ENCODE assay signal across 9 cellular contexts in the genomic region with DNA sequence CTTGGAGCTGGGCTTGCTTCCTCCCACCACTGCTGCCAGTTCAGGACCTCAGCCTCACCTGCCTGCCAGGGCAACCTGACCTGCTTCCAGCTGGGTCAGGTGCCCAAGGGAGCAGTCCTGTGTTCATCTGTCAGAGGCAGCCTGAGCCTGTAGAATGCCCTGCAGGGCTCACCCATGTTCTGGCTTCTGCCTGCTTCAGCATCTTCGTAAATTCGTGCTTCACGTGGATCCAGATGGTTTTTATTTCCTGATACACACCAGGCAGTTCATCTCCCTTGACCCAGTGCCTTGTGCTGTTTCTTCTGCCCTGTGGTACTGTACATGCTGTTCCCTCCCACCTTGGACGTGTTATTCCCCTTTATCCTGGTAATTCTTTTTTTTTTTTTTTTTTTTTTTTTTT. TPM values are rescaled to one million over a fixed set of nuclear protein-coding genes. Genes with fewer than 3 reads are reported as not detected.
A peak's percentile ranks its signal among the peaks of the same experiment; 100 is the strongest.
DNase-seq lines count a peak whose midpoint lies in the region; ATAC-seq and TF ChIP-seq lines count a peak whose summit lies in the region.
"Had no signal": no experiment of that assay in that cellular context is flagged by ENCODE, and none has a peak within 500 bp of the region (broad histone marks: within the 10 kb centered on the region; RNA-seq: fewer than 3 reads in every experiment).

No MANE protein-coding gene starts in this region.

- H4K20me1 ChIP-seq in osteoblast (ENCODE audit: insufficient read depth, low read length) = peaks cover 35% of the 10 kb centered on the region

- H3K79me2 ChIP-seq in ACC112 (ENCODE audit: control insufficient read depth, insufficient read depth, low read length, unreplicated experiment) (peaks cover 70% of the 10 kb centered on the region), osteoblast (ENCODE audit: insufficient read depth, low read length) (peaks cover 84% of the 10 kb centered on the region)

- H3K9me3 Mint-ChIP-seq in activated CD4-positive, alpha-beta T cell treated with anti-CD3 and anti-CD28 coated beads, Interleukin-2, amount 10 ng/mL, durations not matched to agents 24 days and 14 days = no peaks in the 10 kb centered on the region

- H3K4me3 Mint-ChIP-seq in activated CD4-positive, alpha-beta T cell treated with anti-CD3 and anti-CD28 coated beads, Interleukin-2, amount 10 ng/mL, durations not matched to agents 24 days and 14 days = no peak overlapping the region

- no peak for ATAC-seq in GM21723 (IDR thresholded peaks at IDR 0.05; ENCODE audit: unreplicated experiment)

- peak overlapping the region; percentile 8 for H3K4me2 ChIP-seq in osteoblast (ENCODE audit: insufficient read depth, low read length)

- no peak overlapping the region for H3K27ac Mint-ChIP-seq in activated CD4-positive, alpha-beta T cell treated with anti-CD3 and anti-CD28 coated beads, Interleukin-2, amount 10 ng/mL, durations not matched to agents 24 days and 14 days

- DNase-seq in NCI-H69 (lab: John Stamatoyannopoulos, UW) (peak; percentile 35), esophagus muscularis mucosa (ENCODE audit: extremely low spot score) (no peak), osteoblast (ENCODE audit: insufficient read length, low spot score, missing footprints) (no peak), NCI-H1694 treated with DMSO at 0.1 percent for 48 hours (lab: John Stamatoyannopoulos, UW) (no peak)
- DNase-seq in activated CD4-positive, alpha-beta T cell treated with anti-CD3 and anti-CD28 coated beads, Interleukin-2, amount 10 ng/mL, durations not matched to agents 24 days and 14 days = no peak
- no peak for DNase-seq in activated naive CD4-positive, alpha-beta T cell treated with anti-CD3 and anti-CD28 coated beads, Interleukin-2, amount 50 U/mL, for 16 hours

- peaks cover 26% of the 10 kb centered on the region for H3K4me1 Mint-ChIP-seq in activated CD4-positive, alpha-beta T cell treated with anti-CD3 and anti-CD28 coated beads, Interleukin-2, amount 10 ng/mL, durations not matched to agents 24 days and 14 days

- H3K27me3 ChIP-seq in ACC112 (ENCODE audit: insufficient read depth, low read length) = no peaks in the 10 kb centered on the region
- H3K27me3 ChIP-seq in esophagus muscularis mucosa = no peaks in the 10 kb centered on the region
- H3K27me3 ChIP-seq in osteoblast (ENCODE audit: insufficient read depth, low read length) = no peaks in the 10 kb centered on the region

- intact Hi-C loops in esophagus muscularis mucosa (cut with DNase I) = no loop called here
- intact Hi-C loops in activated CD4-positive, alpha-beta T cell treated with anti-CD3 and anti-CD28 coated beads, Interleukin-2, amount 10 ng/mL, durations not matched to agents 24 days and 14 days (cut with micrococcal nuclease) = no loop called here

- TF ChIP-seq CTCF in esophagus muscularis mucosa (IDR thresholded peaks at IDR 0.05) (no peak), osteoblast (IDR thresholded peaks at IDR 0.05; ENCODE audit: extremely low read depth, low read depth, low read length) (no peak)

- H3K27ac ChIP-seq in ACC112 (ENCODE audit: low read depth, low read length) (peak overlapping the region; percentile 93), esophagus muscularis mucosa (replicated peaks in 1 of 4) (peak overlapping the region; percentile 16 to 71 (median 64)), osteoblast (ENCODE audit: low read depth, low read length) (peak overlapping the region; percentile 6)

- no peak overlapping the region for H3K4me3 ChIP-seq in ACC112 (ENCODE audit: low read depth, low read length)
- H3K4me3 ChIP-seq in esophagus muscularis mucosa = no peak overlapping the region
- no peak overlapping the region for H3K4me3 ChIP-seq in osteoblast (ENCODE audit: insufficient read depth, low read length)
- H3K4me3 ChIP-seq: HAP-1 had no signal

- H3K4me1 ChIP-seq in ACC112 (ENCODE audit: control insufficient read depth, insufficient read depth, low read length, unreplicated experiment) = peaks cover 27% of the 10 kb centered on the region
- peaks cover 70 to 81% (median 72%) of the 10 kb centered on the region in 4 donors for H3K4me1 ChIP-seq in esophagus muscularis mucosa
- H3K4me1 ChIP-seq in osteoblast (ENCODE audit: insufficient read depth, low read length) = peaks cover 21% of the 10 kb centered on the region
- H3K4me1 ChIP-seq: HAP-1 had no signal

- 56% methylated on average over 4 of the region's 4 CpGs for WGBS in esophagus muscularis mucosa

- H3K36me3 ChIP-seq in ACC112 (ENCODE audit: insufficient read depth, low read length) (no peaks in the 10 kb centered on the region; the same call in 1 of the 2 replicates), esophagus muscularis mucosa (peaks cover 0 to 11% (median 2%) of the 10 kb centered on the region in 4 donors), osteoblast (ENCODE audit: insufficient read depth, low read length) (no peaks in the 10 kb centered on the region)

- H3K36me3 Mint-ChIP-seq in activated CD4-positive, alpha-beta T cell treated with anti-CD3 and anti-CD28 coated beads, Interleukin-2, amount 10 ng/mL, durations not matched to agents 24 days and 14 days (ENCODE audit: low read depth) = peaks cover 15% of the 10 kb centered on the region

- TF ChIP-seq EP300 in esophagus muscularis mucosa (IDR thresholded peaks at IDR 0.05) = no peak

- no peaks in the 10 kb centered on the region for H3K9me3 ChIP-seq in esophagus muscularis mucosa
- no peaks in the 10 kb centered on the region for H3K9me3 ChIP-seq in osteoblast (ENCODE audit: low read depth, low read length)
- H3K9me3 ChIP-seq: HAP-1 had no signal

- H2AFZ ChIP-seq in ACC112 (ENCODE audit: low read length, unreplicated experiment) (no peak overlapping the region), osteoblast (ENCODE audit: low read length) (no peak overlapping the region)

- no peak for TF ChIP-seq POLR2A in esophagus muscularis mucosa (IDR thresholded peaks at IDR 0.05; ENCODE audit: low read depth)

- H3K27me3 Mint-ChIP-seq in activated CD4-positive, alpha-beta T cell treated with anti-CD3 and anti-CD28 coated beads, Interleukin-2, amount 10 ng/mL, durations not matched to agents 24 days and 14 days = no peaks in the 10 kb centered on the region

RNA-seq across cellular contexts. Expression of gene ARID1B, which starts 50.2 kb away (rescaled TPM):
- total RNA-seq in esophagus muscularis mucosa (10 to 100 TPM; 55.0 to 87.2 (median 72.7) TPM), osteoblast (55.0 and 64.2 TPM in 2 replicates)
- total RNA-seq in activated CD4-positive, alpha-beta T cell treated with anti-CD3 and anti-CD28 coated beads, Interleukin-2, amount 10 ng/mL, durations not matched to agents 24 days and 14 days = 61.7 and 67.5 TPM in 2 replicates

Comparison
In these comparisons a context has a peak if more than half of its experiments do, and no peak if none do; other contexts are left out.
1. H3K27ac ChIP-seq: peak in every context shown above with its lines; median percentile 93 in ACC112; 64 in esophagus muscularis mucosa; 6 in osteoblast.